ENCODE assay signal across 3 cellular contexts in the genomic region with DNA sequence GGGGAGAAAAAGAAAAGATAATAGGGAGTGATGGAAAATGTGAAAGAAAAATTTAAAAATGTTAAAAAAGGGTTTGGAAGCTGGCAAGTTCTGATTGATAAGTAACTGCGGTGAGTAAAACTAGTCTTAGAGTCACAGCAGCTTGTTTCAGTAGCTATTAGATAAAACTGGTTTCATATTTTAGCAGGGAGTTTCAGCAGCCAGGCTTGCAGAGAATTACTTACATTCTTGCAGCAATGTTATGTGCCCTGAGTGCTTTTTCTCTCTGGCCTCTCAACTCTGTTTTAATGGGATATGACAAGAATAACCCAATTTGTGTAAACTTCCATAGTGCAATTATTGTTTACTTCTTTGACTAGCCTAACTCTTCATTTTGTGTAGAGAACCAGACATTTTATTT.
TF ChIP-seq lines count a peak whose summit lies in the region.

No MANE protein-coding gene starts in this region.

TF ChIP-seq in SK-N-SH treated with all-trans-retinoic acid at 6 μM for 48 hours, 23 proteins besides CTCF, POLR2A, EP300 and RAD21 (continues in another document):
- TF ChIP-seq BACH2 (CRISPR knock-in tag; IDR thresholded peaks at IDR 0.05; ENCODE audit: borderline replicate concordance) (no peak), ZNF565 (CRISPR knock-in tag; conservative IDR thresholded peaks at IDR 0.05; ENCODE audit: low read depth) (no peak), TCF4 (CRISPR knock-in tag; IDR thresholded peaks at IDR 0.05; ENCODE audit: borderline replicate concordance) (no peak), ESRRG (CRISPR knock-in tag; IDR thresholded peaks at IDR 0.05) (no peak), OSR1 (CRISPR knock-in tag; IDR thresholded peaks at IDR 0.05) (no peak), ZNF70 (CRISPR knock-in tag; IDR thresholded peaks at IDR 0.05) (no peak), RARB (CRISPR knock-in tag; IDR thresholded peaks at IDR 0.05) (no peak), ZNF8 (CRISPR knock-in tag; IDR thresholded peaks at IDR 0.05) (no peak), ZFP3 (CRISPR knock-in tag; IDR thresholded peaks at IDR 0.05) (no peak), SNAI2 (CRISPR knock-in tag; IDR thresholded peaks at IDR 0.05) (no peak), ZFP30 (CRISPR knock-in tag; IDR thresholded peaks at IDR 0.05) (no peak), CSDC2 (CRISPR knock-in tag; IDR thresholded peaks at IDR 0.05) (no peak), GLIS3 (CRISPR knock-in tag; IDR thresholded peaks at IDR 0.05) (no peak), TOX (CRISPR knock-in tag; IDR thresholded peaks at IDR 0.05; ENCODE audit: borderline replicate concordance) (no peak)
- TF ChIP-seq, protein P1, sequence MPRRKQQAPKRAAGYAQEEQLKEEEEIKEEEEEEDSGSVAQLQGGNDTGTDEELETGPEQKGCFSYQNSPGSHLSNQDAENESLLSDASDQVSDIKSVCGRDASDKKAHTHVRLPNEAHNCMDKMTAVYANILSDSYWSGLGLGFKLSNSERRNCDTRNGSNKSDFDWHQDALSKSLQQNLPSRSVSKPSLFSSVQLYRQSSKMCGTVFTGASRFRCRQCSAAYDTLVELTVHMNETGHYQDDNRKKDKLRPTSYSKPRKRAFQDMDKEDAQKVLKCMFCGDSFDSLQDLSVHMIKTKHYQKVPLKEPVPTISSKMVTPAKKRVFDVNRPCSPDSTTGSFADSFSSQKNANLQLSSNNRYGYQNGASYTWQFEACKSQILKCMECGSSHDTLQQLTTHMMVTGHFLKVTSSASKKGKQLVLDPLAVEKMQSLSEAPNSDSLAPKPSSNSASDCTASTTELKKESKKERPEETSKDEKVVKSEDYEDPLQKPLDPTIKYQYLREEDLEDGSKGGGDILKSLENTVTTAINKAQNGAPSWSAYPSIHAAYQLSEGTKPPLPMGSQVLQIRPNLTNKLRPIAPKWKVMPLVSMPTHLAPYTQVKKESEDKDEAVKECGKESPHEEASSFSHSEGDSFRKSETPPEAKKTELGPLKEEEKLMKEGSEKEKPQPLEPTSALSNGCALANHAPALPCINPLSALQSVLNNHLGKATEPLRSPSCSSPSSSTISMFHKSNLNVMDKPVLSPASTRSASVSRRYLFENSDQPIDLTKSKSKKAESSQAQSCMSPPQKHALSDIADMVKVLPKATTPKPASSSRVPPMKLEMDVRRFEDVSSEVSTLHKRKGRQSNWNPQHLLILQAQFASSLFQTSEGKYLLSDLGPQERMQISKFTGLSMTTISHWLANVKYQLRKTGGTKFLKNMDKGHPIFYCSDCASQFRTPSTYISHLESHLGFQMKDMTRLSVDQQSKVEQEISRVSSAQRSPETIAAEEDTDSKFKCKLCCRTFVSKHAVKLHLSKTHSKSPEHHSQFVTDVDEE (CRISPR knock-in tag; IDR thresholded peaks at IDR 0.05), result no peak
- TF ChIP-seq, protein P2, sequence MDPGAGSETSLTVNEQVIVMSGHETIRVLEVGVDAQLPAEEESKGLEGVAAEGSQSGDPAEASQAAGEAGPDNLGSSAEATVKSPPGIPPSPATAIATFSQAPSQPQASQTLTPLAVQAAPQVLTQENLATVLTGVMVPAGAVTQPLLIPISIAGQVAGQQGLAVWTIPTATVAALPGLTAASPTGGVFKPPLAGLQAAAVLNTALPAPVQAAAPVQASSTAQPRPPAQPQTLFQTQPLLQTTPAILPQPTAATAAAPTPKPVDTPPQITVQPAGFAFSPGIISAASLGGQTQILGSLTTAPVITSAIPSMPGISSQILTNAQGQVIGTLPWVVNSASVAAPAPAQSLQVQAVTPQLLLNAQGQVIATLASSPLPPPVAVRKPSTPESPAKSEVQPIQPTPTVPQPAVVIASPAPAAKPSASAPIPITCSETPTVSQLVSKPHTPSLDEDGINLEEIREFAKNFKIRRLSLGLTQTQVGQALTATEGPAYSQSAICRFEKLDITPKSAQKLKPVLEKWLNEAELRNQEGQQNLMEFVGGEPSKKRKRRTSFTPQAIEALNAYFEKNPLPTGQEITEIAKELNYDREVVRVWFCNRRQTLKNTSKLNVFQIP (CRISPR knock-in tag; IDR thresholded peaks at IDR 0.05; ENCODE audit: borderline replicate concordance, low read depth), result no peak

TF ChIP-seq in SK-N-SH, 30 proteins besides CTCF, POLR2A, EP300 and RAD21:
- TF ChIP-seq FOXJ3 (CRISPR knock-in tag; IDR thresholded peaks at IDR 0.05), result no peak
- no peak for TF ChIP-seq TEAD4 (IDR thresholded peaks at IDR 0.05; ENCODE audit: borderline replicate concordance, insufficient read depth)
- no peak for TF ChIP-seq TAF1 (IDR thresholded peaks at IDR 0.05; ENCODE audit: borderline replicate concordance, low read depth, low read length)
- TF ChIP-seq, protein P3, sequence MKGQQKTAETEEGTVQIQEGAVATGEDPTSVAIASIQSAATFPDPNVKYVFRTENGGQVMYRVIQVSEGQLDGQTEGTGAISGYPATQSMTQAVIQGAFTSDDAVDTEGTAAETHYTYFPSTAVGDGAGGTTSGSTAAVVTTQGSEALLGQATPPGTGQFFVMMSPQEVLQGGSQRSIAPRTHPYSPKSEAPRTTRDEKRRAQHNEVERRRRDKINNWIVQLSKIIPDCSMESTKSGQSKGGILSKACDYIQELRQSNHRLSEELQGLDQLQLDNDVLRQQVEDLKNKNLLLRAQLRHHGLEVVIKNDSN (IDR thresholded peaks at IDR 0.05; ENCODE audit: borderline replicate concordance, low read depth), result no peak
- TF ChIP-seq SMC3 (IDR thresholded peaks at IDR 0.05; ENCODE audit: low read depth, low read length), result no peak
- TF ChIP-seq, protein P4, sequence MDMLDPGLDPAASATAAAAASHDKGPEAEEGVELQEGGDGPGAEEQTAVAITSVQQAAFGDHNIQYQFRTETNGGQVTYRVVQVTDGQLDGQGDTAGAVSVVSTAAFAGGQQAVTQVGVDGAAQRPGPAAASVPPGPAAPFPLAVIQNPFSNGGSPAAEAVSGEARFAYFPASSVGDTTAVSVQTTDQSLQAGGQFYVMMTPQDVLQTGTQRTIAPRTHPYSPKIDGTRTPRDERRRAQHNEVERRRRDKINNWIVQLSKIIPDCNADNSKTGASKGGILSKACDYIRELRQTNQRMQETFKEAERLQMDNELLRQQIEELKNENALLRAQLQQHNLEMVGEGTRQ (IDR thresholded peaks at IDR 0.05; ENCODE audit: borderline replicate concordance, low read depth, low read length), result no peak
- TF ChIP-seq CHD2 (IDR thresholded peaks at IDR 0.05; ENCODE audit: low read length, partially characterized antibody), result no peak
- TF ChIP-seq, protein P5, sequence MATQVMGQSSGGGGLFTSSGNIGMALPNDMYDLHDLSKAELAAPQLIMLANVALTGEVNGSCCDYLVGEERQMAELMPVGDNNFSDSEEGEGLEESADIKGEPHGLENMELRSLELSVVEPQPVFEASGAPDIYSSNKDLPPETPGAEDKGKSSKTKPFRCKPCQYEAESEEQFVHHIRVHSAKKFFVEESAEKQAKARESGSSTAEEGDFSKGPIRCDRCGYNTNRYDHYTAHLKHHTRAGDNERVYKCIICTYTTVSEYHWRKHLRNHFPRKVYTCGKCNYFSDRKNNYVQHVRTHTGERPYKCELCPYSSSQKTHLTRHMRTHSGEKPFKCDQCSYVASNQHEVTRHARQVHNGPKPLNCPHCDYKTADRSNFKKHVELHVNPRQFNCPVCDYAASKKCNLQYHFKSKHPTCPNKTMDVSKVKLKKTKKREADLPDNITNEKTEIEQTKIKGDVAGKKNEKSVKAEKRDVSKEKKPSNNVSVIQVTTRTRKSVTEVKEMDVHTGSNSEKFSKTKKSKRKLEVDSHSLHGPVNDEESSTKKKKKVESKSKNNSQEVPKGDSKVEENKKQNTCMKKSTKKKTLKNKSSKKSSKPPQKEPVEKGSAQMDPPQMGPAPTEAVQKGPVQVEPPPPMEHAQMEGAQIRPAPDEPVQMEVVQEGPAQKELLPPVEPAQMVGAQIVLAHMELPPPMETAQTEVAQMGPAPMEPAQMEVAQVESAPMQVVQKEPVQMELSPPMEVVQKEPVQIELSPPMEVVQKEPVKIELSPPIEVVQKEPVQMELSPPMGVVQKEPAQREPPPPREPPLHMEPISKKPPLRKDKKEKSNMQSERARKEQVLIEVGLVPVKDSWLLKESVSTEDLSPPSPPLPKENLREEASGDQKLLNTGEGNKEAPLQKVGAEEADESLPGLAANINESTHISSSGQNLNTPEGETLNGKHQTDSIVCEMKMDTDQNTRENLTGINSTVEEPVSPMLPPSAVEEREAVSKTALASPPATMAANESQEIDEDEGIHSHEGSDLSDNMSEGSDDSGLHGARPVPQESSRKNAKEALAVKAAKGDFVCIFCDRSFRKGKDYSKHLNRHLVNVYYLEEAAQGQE (IDR thresholded peaks at IDR 0.05; ENCODE audit: low read depth, low read length), result no peak
- TF ChIP-seq SIN3A (IDR thresholded peaks at IDR 0.05; ENCODE audit: borderline replicate concordance, low read depth, low read length), result no peak
- no peak for TF ChIP-seq RXRA (IDR thresholded peaks at IDR 0.05; ENCODE audit: borderline replicate concordance, low read depth)
- TF ChIP-seq FOXM1 (IDR thresholded peaks at IDR 0.05; ENCODE audit: low read depth), result no peak
- no peak for TF ChIP-seq ELF1 (IDR thresholded peaks at IDR 0.05)
- TF ChIP-seq, protein P6, sequence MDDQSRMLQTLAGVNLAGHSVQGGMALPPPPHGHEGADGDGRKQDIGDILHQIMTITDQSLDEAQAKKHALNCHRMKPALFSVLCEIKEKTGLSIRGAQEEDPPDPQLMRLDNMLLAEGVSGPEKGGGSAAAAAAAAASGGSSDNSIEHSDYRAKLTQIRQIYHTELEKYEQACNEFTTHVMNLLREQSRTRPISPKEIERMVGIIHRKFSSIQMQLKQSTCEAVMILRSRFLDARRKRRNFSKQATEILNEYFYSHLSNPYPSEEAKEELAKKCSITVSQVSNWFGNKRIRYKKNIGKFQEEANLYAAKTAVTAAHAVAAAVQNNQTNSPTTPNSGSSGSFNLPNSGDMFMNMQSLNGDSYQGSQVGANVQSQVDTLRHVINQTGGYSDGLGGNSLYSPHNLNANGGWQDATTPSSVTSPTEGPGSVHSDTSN (IDR thresholded peaks at IDR 0.05), result no peak
- no peak for TF ChIP-seq MEF2A (IDR thresholded peaks at IDR 0.05; ENCODE audit: borderline replicate concordance, low read depth)
- TF ChIP-seq RCOR1 (IDR thresholded peaks at IDR 0.05; ENCODE audit: low read length), result no peak
- TF ChIP-seq MXI1 (IDR thresholded peaks at IDR 0.05; ENCODE audit: low read depth, low read length), result no peak
- no peak for TF ChIP-seq POLR2AphosphoS5 (IDR thresholded peaks at IDR 0.05; ENCODE audit: low read depth, low read length)

TF ChIP-seq in HCT116, 20 proteins besides CTCF, POLR2A, EP300 and RAD21:
- TF ChIP-seq JUND (IDR thresholded peaks at IDR 0.05), result no peak
- TF ChIP-seq ZNF274 (IDR thresholded peaks at IDR 0.05; ENCODE audit: low read depth, low read length), result no peak
- no peak for TF ChIP-seq CEBPB (IDR thresholded peaks at IDR 0.05; ENCODE audit: low read depth)
- no peak for TF ChIP-seq EZH2phosphoT487 (IDR thresholded peaks at IDR 0.05; ENCODE audit: borderline replicate concordance)
- TF ChIP-seq, protein P7, sequence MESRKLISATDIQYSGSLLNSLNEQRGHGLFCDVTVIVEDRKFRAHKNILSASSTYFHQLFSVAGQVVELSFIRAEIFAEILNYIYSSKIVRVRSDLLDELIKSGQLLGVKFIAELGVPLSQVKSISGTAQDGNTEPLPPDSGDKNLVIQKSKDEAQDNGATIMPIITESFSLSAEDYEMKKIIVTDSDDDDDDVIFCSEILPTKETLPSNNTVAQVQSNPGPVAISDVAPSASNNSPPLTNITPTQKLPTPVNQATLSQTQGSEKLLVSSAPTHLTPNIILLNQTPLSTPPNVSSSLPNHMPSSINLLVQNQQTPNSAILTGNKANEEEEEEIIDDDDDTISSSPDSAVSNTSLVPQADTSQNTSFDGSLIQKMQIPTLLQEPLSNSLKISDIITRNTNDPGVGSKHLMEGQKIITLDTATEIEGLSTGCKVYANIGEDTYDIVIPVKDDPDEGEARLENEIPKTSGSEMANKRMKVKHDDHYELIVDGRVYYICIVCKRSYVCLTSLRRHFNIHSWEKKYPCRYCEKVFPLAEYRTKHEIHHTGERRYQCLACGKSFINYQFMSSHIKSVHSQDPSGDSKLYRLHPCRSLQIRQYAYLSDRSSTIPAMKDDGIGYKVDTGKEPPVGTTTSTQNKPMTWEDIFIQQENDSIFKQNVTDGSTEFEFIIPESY (IDR thresholded peaks at IDR 0.05; ENCODE audit: extremely low read depth, insufficient replicate concordance, low read length), result no peak
- TF ChIP-seq TCF7L2 (IDR thresholded peaks at IDR 0.05; ENCODE audit: borderline replicate concordance, extremely low read depth, insufficient read depth, insufficient read length), result no peak
- TF ChIP-seq ELF1 (IDR thresholded peaks at IDR 0.05; ENCODE audit: borderline replicate concordance, low read depth), result no peak
- TF ChIP-seq ZFX (IDR thresholded peaks at IDR 0.05), result no peak
- TF ChIP-seq SIN3A (IDR thresholded peaks at IDR 0.05; ENCODE audit: low read depth), result no peak
- no peak for TF ChIP-seq FOSL1 (IDR thresholded peaks at IDR 0.05; ENCODE audit: low read depth)
- no peak for TF ChIP-seq YY1 (IDR thresholded peaks at IDR 0.05; ENCODE audit: extremely low read depth, insufficient replicate concordance, low read depth, low read length)
- TF ChIP-seq CBX3 (IDR thresholded peaks at IDR 0.05; ENCODE audit: low read depth), result no peak
- TF ChIP-seq, protein P8, sequence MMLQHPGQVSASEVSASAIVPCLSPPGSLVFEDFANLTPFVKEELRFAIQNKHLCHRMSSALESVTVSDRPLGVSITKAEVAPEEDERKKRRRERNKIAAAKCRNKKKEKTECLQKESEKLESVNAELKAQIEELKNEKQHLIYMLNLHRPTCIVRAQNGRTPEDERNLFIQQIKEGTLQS (IDR thresholded peaks at IDR 0.05), result no peak
- no peak for TF ChIP-seq EZH2 (IDR thresholded peaks at IDR 0.05)
- no peak for TF ChIP-seq SRF (IDR thresholded peaks at IDR 0.05; ENCODE audit: low read depth)
- TF ChIP-seq POLR2AphosphoS5 (IDR thresholded peaks at IDR 0.05; ENCODE audit: low read depth, low read length), result no peak
- no peak for TF ChIP-seq EGR1 (IDR thresholded peaks at IDR 0.05; ENCODE audit: low read depth)
TF ChIP-seq in HCT116: peak in this region for 0.
